In genomic region chr14:89973234-89973823, GRCh38 we compare ENCODE assay signal across 8 cellular contexts. TPM values are rescaled to one million over a fixed set of nuclear protein-coding genes. Genes with fewer than 3 reads are reported as not detected.
DNase-seq lines count a peak whose midpoint lies in the region; ATAC-seq and TF ChIP-seq lines count a peak whose summit lies in the region.

No MANE protein-coding gene starts in this region.

- H3K79me1 ChIP-seq in IMR-90 (ENCODE audit: low read depth in 1 of 2, low read length in 2 of 2): peaks cover 6% of the 10 kb centered on the region in 2 experiments; a peak in 1 of 4 replicates

- no peak overlapping the region for H2BK5ac ChIP-seq in IMR-90 (ENCODE audit: low read depth, low read length, poor library complexity, severe bottlenecking)

- WGBS in IMR-90 (ENCODE audit: extremely low coverage in 2 of 2, insufficient read length in 1 of 2), 2 experiments: 75% methylated on average over 2 of the region's 7 CpGs; no CpG with 5 or more reads in 1 of the 2 experiments
- 0% methylated on average over 1 of the region's 7 CpGs for WGBS in gastroesophageal sphincter (ENCODE audit: low coverage in 1 of 2), 2 donors

- H3K4ac ChIP-seq in IMR-90 (ENCODE audit: low read depth, low read length): no peak overlapping the region

- dilution Hi-C loops in IMR-90 (cut with HindIII; ENCODE audit: low sequenced_read_pairs, unreplicated experiment): no loop called here

- no peak overlapping the region for H4K8ac ChIP-seq in IMR-90 (ENCODE audit: low read depth in 2 of 2, low read length in 2 of 2)

- DNase-seq in AG04450 (ENCODE audit: low read depth, low spot score): peak; percentile 27
- DNase-seq in IMR-90: peak; percentile 69
- DNase-seq in activated naive CD4-positive, alpha-beta T cell (lab: John Stamatoyannopoulos, UW): peak in 3 of 4 experiments; percentile 4 to 23 (median 9)
- DNase-seq in omental fat pad (ENCODE audit: low spot score): no peak

- peaks cover 26% of the 10 kb centered on the region for H3K36me3 ChIP-seq in IMR-90 (ENCODE audit: control insufficient read depth, insufficient read depth, low read length)
- H3K36me3 ChIP-seq in OCI-LY3 (replicated peaks; ENCODE audit: low read depth, low read length): peaks cover 60% of the 10 kb centered on the region
- peaks cover 0 to 80% of the 10 kb centered on the region in 2 donors for H3K36me3 ChIP-seq in gastroesophageal sphincter

- H4K91ac ChIP-seq in IMR-90 (ENCODE audit: insufficient read depth, low read depth, low read length): no peak overlapping the region

- H4K20me1 ChIP-seq in IMR-90 (ENCODE audit: insufficient read depth, low read length): no peaks in the 10 kb centered on the region; the same call in 1 of the 2 replicates
- H4K20me1 ChIP-seq in OCI-LY3 (ENCODE audit: insufficient read depth, low read length): no peaks in the 10 kb centered on the region

- TF ChIP-seq CTCF in AG04450 (IDR thresholded peaks at IDR 0.05; ENCODE audit: low read depth, low read length) (peak; percentile 92), IMR-90 (conservative IDR thresholded peaks at IDR 0.05; ENCODE audit: low read depth, low read length) (peak; percentile 73), OCI-LY3 (IDR thresholded peaks at IDR 0.05; ENCODE audit: low read depth, low read length) (peak; percentile 79), gastroesophageal sphincter (IDR thresholded peaks at IDR 0.05) (peak; percentile 62 to 77 (median 72)), omental fat pad (IDR thresholded peaks at IDR 0.05) (peak in 1 of 3 donors; percentile 30)

- H3K56ac ChIP-seq in IMR-90 (ENCODE audit: extremely low read depth, insufficient read depth, low read length): no peak overlapping the region

- H3K9me1 ChIP-seq in IMR-90 (ENCODE audit: insufficient read depth, low read length): no peaks in the 10 kb centered on the region; the same call in 1 of the 2 replicates

- in situ Hi-C loops in IMR-90 (cut with MboI; ENCODE audit: low sequenced_read_pairs): no loop called here

- H3K79me2 ChIP-seq in OCI-LY3 (ENCODE audit: low read length): no peaks in the 10 kb centered on the region

- POLR2A ChIA-PET in AG04450 (lab: Yijun Ruan, JAX) (no interaction called here), IMR-90 (lab: Charles Lee; ENCODE audit: unreplicated experiment) (no interaction called here)

- TF ChIP-seq RAD21 in IMR-90 (IDR thresholded peaks at IDR 0.05; ENCODE audit: low read length): peak; percentile 70

- H3K27me3 ChIP-seq in AG04450 (ENCODE audit: control insufficient read depth, insufficient read depth, low read length): no peaks in the 10 kb centered on the region
- no peaks in the 10 kb centered on the region for H3K27me3 ChIP-seq in IMR-90 (ENCODE audit: control insufficient read depth, insufficient read depth, low read length)
- no peaks in the 10 kb centered on the region for H3K27me3 ChIP-seq in OCI-LY3 (ENCODE audit: low read depth, low read length)
- no peaks in the 10 kb centered on the region for H3K27me3 ChIP-seq in gastroesophageal sphincter

- H3K23ac ChIP-seq in IMR-90 (ENCODE audit: low read depth, low read length): no peak overlapping the region

- H3K4me1 ChIP-seq in IMR-90 (ENCODE audit: control insufficient read depth, insufficient read depth, low read length) (no peaks in the 10 kb centered on the region), OCI-LY3 (ENCODE audit: low read length) (no peaks in the 10 kb centered on the region), gastroesophageal sphincter (no peaks in the 10 kb centered on the region)

- no peak overlapping the region for H3K18ac ChIP-seq in IMR-90 (ENCODE audit: low read depth, low read length)

- CTCF ChIA-PET in AG04450 (lab: Charles Lee): interaction anchor here (0.5 to 4.1 kb wide), 56 partner anchors 9 to 1345 kb away, joined by 3 to 101 read pairs (median 4); partner anchors contain the start of genes EFCAB11, KCNK13 and TDP1
- CTCF ChIA-PET in IMR-90 (lab: Yijun Ruan, JAX): interaction anchor here (0.6 to 2.7 kb wide), 10 partner anchors 8 to 262 kb away, joined by 3 to 14 read pairs (median 7); partner anchors contain the start of gene EFCAB11

- H3K27ac ChIP-seq in AG04450 (ENCODE audit: low read depth, low read length) (no peak overlapping the region), IMR-90 (ENCODE audit: insufficient read depth, low read length) (no peak overlapping the region), OCI-LY3 (ENCODE audit: low read length) (no peak overlapping the region), gastroesophageal sphincter (no peak overlapping the region)

- intact Hi-C loops in IMR-90 (cut with micrococcal nuclease): loop anchor here (1.0 kb wide), 2 partner anchors 87 to 262 kb away; no protein-coding TSS in a partner anchor

- H2BK15ac ChIP-seq in IMR-90 (ENCODE audit: low read depth, low read length): no peak overlapping the region

- TF ChIP-seq EP300 in gastroesophageal sphincter (IDR thresholded peaks at IDR 0.05): no peak

- H3K9ac ChIP-seq in IMR-90 (ENCODE audit: low read depth, low read length) (no peak overlapping the region), OCI-LY3 (ENCODE audit: low read length) (no peak overlapping the region)

- no peak overlapping the region for H3K14ac ChIP-seq in IMR-90 (replicated peaks; ENCODE audit: low read depth, low read length)

- H2AFZ ChIP-seq in IMR-90 (replicated peaks; ENCODE audit: low read length, poor library complexity): no peak overlapping the region
- no peak overlapping the region for H2AFZ ChIP-seq in OCI-LY3 (ENCODE audit: low read depth, low read length)

- H4K5ac ChIP-seq in IMR-90 (ENCODE audit: low read depth, low read length): no peak overlapping the region

- H3K9me3 ChIP-seq in AG04450 (ENCODE audit: control insufficient read depth, insufficient read depth, low read length) (no peaks in the 10 kb centered on the region), IMR-90 (ENCODE audit: control insufficient read depth, insufficient read depth, low read length) (no peaks in the 10 kb centered on the region), OCI-LY3 (ENCODE audit: insufficient read depth, low read length) (no peaks in the 10 kb centered on the region), gastroesophageal sphincter (no peaks in the 10 kb centered on the region)

- H3K4me2 ChIP-seq in IMR-90 (ENCODE audit: low read depth, low read length): no peak overlapping the region
- H3K4me2 ChIP-seq in OCI-LY3 (ENCODE audit: low read length): no peak overlapping the region

- H2BK20ac ChIP-seq in IMR-90 (ENCODE audit: low read depth, low read length): no peak overlapping the region

- H2AK9ac ChIP-seq in IMR-90 (replicated peaks; ENCODE audit: low read depth, low read length, poor library complexity): no peak overlapping the region

- ATAC-seq in GM18517 (IDR thresholded peaks at IDR 0.05; ENCODE audit: unreplicated experiment) (peak; percentile 67), IMR-90 (ENCODE audit: low read depth) (peak; percentile 94), gastroesophageal sphincter (peak; percentile 69), omental fat pad (ENCODE audit: low FRiP score) (peak; percentile 77), GM19324 (IDR thresholded peaks at IDR 0.05; ENCODE audit: low FRiP score, unreplicated experiment) (no peak)

- no peak overlapping the region for H2BK120ac ChIP-seq in IMR-90 (ENCODE audit: low read depth, low read length)

- H3K4me3 ChIP-seq in AG04450 (ENCODE audit: low read depth, low read length) (no peak overlapping the region), IMR-90 (ENCODE audit: insufficient read depth, low read depth, low read length) (no peak overlapping the region), OCI-LY3 (ENCODE audit: low read length) (no peak overlapping the region), gastroesophageal sphincter (no peak overlapping the region)

- H2AK5ac ChIP-seq in IMR-90 (ENCODE audit: low read depth, low read length): no peak overlapping the region

- BruUV-seq in IMR-90 (replicated peaks; lab: Mats Ljungman, UMichigan): no TSS peak

- TF ChIP-seq POLR2A in IMR-90 (IDR thresholded peaks at IDR 0.05; ENCODE audit: low read depth, low read length) (no peak), gastroesophageal sphincter (IDR thresholded peaks at IDR 0.05) (no peak)

TF ChIP-seq in IMR-90, 13 proteins besides CTCF, POLR2A, EP300 and RAD21:
- TF ChIP-seq CHD1 (IDR thresholded peaks at IDR 0.05; ENCODE audit: low read depth, low read length) (no peak), SMC3 (IDR thresholded peaks at IDR 0.05; ENCODE audit: low read depth, low read length) (peak; percentile 84)

RNA-seq across cellular contexts. Expression of gene TDP1, which starts 17.6 kb away (rescaled TPM):
- 16.3 and 19.0 TPM in 2 replicates for polyA plus RNA-seq in AG04450 (2011; rRNA removed)
- 24.8 and 29.1 TPM in 2 replicates for polyA minus RNA-seq in AG04450 (2011; rRNA and poly(A)+ RNA removed)
- 39.2 and 53.1 TPM in 2 replicates for total RNA-seq in IMR-90 (2012; rRNA removed)
- 21.6 and 23.3 TPM in 2 replicates for polyA plus RNA-seq in IMR-90 (2012; rRNA removed)
- 9.7 and 13.0 TPM in 2 replicates for polyA plus RNA-seq in IMR-90 (2012; cell fraction: cytosol; rRNA removed)
- 7.1 and 28.5 TPM in 2 replicates for polyA plus RNA-seq in IMR-90 (2012; cell fraction: nucleus; rRNA removed; ENCODE audit: low replicate concordance)
- total RNA-seq in gastroesophageal sphincter: 10 to 100 TPM in 2 of 4 donors, 1 to 10 TPM in 2; 5.4 to 12.1 (median 10.3) TPM
- 10 to 100 TPM; 10.2 to 14.2 (median 12.9) TPM for total RNA-seq in omental fat pad

RNA-seq across cellular contexts. Expression of gene EFCAB11, which starts 18.8 kb away (rescaled TPM):
- polyA plus RNA-seq in AG04450 (2011; rRNA removed): 5.0 and 5.9 TPM in 2 replicates
- 2.0 and 2.7 TPM in 2 replicates for polyA minus RNA-seq in AG04450 (2011; rRNA and poly(A)+ RNA removed)
- 2.2 and 6.1 TPM in 2 replicates for total RNA-seq in IMR-90 (2012; rRNA removed)
- 4.9 and 5.3 TPM in 2 replicates for polyA plus RNA-seq in IMR-90 (2012; rRNA removed)
- polyA plus RNA-seq in IMR-90 (2012; cell fraction: cytosol; rRNA removed): 0.58 and 1.8 TPM in 2 replicates
- polyA plus RNA-seq in IMR-90 (2012; cell fraction: nucleus; rRNA removed; ENCODE audit: low replicate concordance): 0.21 and 1.6 TPM in 2 replicates
- total RNA-seq in gastroesophageal sphincter: 1 to 10 TPM in 3 of 4 donors, under 1 TPM in 1; 0.93 to 9.6 (median 3.1) TPM
- total RNA-seq in omental fat pad: 1 to 10 TPM; 2.9 to 5.0 (median 4.1) TPM
